ENCODE assay signal across 1 cellular context in the genomic region with DNA sequence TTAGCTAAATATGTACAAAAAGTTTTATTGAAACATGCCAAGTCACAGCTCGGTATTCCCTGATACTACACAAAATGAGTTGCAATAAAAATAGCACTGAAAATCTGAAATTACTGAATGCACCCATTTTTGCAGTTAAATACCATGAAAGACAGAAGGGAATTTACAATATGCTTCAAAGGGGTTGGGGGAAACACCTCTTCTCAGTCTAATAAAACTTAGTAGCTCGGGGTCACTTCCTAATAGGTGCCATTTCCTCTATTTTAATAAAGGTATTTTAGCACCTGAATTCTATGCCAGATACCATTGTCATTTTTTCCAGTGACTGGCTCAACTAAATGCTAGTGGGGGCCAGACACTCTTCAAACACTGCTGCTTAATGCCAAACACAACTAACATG.
A peak's percentile ranks its signal among the peaks of the same experiment; 100 is the strongest.
TF ChIP-seq lines count a peak whose summit lies in the region.

No MANE protein-coding gene starts in this region.

TF ChIP-seq in GM12878, 131 proteins besides CTCF, POLR2A, EP300 and RAD21 (continued from another document):
- peak; percentile 19; the same call in 1 of the 2 replicates for TF ChIP-seq FOXM1 (IDR thresholded peaks at IDR 0.05; ENCODE audit: low read depth, low read length)
- TF ChIP-seq DPF2 (IDR thresholded peaks at IDR 0.05): peak; percentile 38; the same call in 1 of the 2 replicates
- TF ChIP-seq, protein P1, sequence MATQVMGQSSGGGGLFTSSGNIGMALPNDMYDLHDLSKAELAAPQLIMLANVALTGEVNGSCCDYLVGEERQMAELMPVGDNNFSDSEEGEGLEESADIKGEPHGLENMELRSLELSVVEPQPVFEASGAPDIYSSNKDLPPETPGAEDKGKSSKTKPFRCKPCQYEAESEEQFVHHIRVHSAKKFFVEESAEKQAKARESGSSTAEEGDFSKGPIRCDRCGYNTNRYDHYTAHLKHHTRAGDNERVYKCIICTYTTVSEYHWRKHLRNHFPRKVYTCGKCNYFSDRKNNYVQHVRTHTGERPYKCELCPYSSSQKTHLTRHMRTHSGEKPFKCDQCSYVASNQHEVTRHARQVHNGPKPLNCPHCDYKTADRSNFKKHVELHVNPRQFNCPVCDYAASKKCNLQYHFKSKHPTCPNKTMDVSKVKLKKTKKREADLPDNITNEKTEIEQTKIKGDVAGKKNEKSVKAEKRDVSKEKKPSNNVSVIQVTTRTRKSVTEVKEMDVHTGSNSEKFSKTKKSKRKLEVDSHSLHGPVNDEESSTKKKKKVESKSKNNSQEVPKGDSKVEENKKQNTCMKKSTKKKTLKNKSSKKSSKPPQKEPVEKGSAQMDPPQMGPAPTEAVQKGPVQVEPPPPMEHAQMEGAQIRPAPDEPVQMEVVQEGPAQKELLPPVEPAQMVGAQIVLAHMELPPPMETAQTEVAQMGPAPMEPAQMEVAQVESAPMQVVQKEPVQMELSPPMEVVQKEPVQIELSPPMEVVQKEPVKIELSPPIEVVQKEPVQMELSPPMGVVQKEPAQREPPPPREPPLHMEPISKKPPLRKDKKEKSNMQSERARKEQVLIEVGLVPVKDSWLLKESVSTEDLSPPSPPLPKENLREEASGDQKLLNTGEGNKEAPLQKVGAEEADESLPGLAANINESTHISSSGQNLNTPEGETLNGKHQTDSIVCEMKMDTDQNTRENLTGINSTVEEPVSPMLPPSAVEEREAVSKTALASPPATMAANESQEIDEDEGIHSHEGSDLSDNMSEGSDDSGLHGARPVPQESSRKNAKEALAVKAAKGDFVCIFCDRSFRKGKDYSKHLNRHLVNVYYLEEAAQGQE (IDR thresholded peaks at IDR 0.05; ENCODE audit: low read depth, low read length): no peak
- TF ChIP-seq CHD2 (IDR thresholded peaks at IDR 0.05; ENCODE audit: borderline replicate concordance, low read depth, low read length): no peak
- TF ChIP-seq PAX8 (IDR thresholded peaks at IDR 0.05): no peak
- TF ChIP-seq NFIC (IDR thresholded peaks at IDR 0.05; ENCODE audit: low read depth, low read length): peak; percentile 61; the same call in 1 of the 2 replicates
- peak; percentile 32 to 49; a peak in 2 of 4 replicates for TF ChIP-seq IKZF2 (IDR thresholded peaks at IDR 0.05)
- TF ChIP-seq MTA2 (IDR thresholded peaks at IDR 0.05; ENCODE audit: low read depth): peak; percentile 85
- TF ChIP-seq, protein P2, sequence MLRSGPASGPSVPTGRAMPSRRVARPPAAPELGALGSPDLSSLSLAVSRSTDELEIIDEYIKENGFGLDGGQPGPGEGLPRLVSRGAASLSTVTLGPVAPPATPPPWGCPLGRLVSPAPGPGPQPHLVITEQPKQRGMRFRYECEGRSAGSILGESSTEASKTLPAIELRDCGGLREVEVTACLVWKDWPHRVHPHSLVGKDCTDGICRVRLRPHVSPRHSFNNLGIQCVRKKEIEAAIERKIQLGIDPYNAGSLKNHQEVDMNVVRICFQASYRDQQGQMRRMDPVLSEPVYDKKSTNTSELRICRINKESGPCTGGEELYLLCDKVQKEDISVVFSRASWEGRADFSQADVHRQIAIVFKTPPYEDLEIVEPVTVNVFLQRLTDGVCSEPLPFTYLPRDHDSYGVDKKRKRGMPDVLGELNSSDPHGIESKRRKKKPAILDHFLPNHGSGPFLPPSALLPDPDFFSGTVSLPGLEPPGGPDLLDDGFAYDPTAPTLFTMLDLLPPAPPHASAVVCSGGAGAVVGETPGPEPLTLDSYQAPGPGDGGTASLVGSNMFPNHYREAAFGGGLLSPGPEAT (IDR thresholded peaks at IDR 0.05; ENCODE audit: low read depth): 0 out of 2 replicates have a peak, but pooled peaks have one; percentile 45
- TF ChIP-seq ZNF274 (IDR thresholded peaks at IDR 0.05; ENCODE audit: insufficient read depth, insufficient read length): no peak
- peak; percentile 36; the same call in 1 of the 2 replicates for TF ChIP-seq ATF7 (IDR thresholded peaks at IDR 0.05; ENCODE audit: low read depth)
- 0 out of 2 replicates have a peak, but pooled peaks have one; percentile 6 for TF ChIP-seq JUNB (IDR thresholded peaks at IDR 0.05)
- peak; percentile 46 for TF ChIP-seq MEF2B (IDR thresholded peaks at IDR 0.05; ENCODE audit: partially characterized antibody, poor library complexity, severe bottlenecking)
- peak; percentile 43; the same call in 1 of the 2 replicates for TF ChIP-seq TCF7 (IDR thresholded peaks at IDR 0.05; ENCODE audit: borderline replicate concordance)
- TF ChIP-seq SPI1 (IDR thresholded peaks at IDR 0.05; ENCODE audit: borderline replicate concordance, insufficient read depth, low read depth, low read length): peak; percentile 73
TF ChIP-seq in GM12878: peak in this region for 13.
